ENCODE assay signal across 1 cellular context in the genomic region with DNA sequence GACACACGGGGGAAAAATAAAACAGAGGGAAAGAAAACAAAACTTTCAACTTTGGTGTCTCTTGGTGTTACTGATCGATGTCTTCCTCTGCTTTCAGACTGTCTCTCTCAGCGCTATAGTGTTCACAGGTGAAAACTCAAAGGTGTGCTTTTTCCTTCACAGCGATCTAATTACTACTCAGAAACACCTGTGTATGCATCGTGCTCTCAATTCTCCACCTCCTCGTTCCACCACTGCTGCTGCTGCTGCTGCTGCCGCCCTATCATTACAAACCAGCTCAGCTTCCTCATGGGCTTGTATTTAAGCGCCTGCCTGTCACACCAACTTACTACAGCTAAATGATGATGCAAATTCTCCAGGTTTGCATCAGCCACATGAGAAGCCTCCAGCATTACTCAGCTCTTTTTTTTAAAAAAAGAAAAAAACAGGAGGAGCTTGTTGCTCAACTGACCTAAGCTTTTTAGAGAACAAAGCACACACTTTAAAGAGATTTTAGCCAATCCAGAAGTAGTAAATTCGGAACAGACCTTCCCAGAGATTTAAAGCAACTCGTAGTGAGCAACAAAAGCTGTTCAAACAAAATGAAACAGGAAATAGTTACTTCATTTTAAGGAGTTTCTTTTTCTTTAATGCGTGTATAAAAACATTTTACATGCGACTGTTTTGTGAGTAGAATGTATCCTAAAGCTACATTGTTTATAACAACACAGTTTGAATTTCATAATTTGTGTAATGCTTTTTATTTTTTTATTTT.
A peak's percentile ranks its signal among the peaks of the same experiment; 100 is the strongest.
TF ChIP-seq lines count a peak whose summit lies in the region.

A gene (minus strand): TSS at position 274 of the 754 bp plus-strand sequence. CDS start 280 bp downstream, outside the sequence.

TF ChIP-seq in K562, 482 proteins besides CTCF, POLR2A, EP300 and RAD21 (continued from another document and continues in another):
- TF ChIP-seq, protein P1, sequence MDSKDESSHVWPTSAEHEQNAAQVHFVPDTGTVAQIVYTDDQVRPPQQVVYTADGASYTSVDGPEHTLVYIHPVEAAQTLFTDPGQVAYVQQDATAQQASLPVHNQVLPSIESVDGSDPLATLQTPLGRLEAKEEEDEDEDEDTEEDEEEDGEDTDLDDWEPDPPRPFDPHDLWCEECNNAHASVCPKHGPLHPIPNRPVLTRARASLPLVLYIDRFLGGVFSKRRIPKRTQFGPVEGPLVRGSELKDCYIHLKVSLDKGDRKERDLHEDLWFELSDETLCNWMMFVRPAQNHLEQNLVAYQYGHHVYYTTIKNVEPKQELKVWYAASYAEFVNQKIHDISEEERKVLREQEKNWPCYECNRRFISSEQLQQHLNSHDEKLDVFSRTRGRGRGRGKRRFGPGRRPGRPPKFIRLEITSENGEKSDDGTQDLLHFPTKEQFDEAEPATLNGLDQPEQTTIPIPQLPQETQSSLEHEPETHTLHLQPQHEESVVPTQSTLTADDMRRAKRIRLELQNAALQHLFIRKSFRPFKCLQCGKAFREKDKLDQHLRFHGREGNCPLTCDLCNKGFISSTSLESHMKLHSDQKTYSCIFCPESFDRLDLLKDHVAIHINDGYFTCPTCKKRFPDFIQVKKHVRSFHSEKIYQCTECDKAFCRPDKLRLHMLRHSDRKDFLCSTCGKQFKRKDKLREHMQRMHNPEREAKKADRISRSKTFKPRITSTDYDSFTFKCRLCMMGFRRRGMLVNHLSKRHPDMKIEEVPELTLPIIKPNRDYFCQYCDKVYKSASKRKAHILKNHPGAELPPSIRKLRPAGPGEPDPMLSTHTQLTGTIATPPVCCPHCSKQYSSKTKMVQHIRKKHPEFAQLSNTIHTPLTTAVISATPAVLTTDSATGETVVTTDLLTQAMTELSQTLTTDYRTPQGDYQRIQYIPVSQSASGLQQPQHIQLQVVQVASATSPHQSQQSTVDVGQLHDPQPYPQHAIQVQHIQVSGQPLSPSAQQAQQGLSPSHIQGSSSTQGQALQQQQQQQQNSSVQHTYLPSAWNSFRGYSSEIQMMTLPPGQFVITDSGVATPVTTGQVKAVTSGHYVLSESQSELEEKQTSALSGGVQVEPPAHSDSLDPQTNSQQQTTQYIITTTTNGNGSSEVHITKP (IDR thresholded peaks at IDR 0.05; ENCODE audit: partially characterized antibody): peak; percentile 3
- TF ChIP-seq MCM2 (IDR thresholded peaks at IDR 0.05; ENCODE audit: low read depth): no peak
- TF ChIP-seq, protein P2, sequence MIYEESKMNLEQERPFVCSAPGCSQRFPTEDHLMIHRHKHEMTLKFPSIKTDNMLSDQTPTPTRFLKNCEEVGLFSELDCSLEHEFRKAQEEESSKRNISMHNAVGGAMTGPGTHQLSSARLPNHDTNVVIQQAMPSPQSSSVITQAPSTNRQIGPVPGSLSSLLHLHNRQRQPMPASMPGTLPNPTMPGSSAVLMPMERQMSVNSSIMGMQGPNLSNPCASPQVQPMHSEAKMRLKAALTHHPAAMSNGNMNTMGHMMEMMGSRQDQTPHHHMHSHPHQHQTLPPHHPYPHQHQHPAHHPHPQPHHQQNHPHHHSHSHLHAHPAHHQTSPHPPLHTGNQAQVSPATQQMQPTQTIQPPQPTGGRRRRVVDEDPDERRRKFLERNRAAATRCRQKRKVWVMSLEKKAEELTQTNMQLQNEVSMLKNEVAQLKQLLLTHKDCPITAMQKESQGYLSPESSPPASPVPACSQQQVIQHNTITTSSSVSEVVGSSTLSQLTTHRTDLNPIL (CRISPR knock-in tag; IDR thresholded peaks at IDR 0.05): no peak
- TF ChIP-seq, protein P3, sequence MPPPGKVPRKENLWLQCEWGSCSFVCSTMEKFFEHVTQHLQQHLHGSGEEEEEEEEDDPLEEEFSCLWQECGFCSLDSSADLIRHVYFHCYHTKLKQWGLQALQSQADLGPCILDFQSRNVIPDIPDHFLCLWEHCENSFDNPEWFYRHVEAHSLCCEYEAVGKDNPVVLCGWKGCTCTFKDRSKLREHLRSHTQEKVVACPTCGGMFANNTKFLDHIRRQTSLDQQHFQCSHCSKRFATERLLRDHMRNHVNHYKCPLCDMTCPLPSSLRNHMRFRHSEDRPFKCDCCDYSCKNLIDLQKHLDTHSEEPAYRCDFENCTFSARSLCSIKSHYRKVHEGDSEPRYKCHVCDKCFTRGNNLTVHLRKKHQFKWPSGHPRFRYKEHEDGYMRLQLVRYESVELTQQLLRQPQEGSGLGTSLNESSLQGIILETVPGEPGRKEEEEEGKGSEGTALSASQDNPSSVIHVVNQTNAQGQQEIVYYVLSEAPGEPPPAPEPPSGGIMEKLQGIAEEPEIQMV (tag; conservative IDR thresholded peaks at IDR 0.05; ENCODE audit: low read depth): no peak
- TF ChIP-seq CBFB (CRISPR knock-in tag; IDR thresholded peaks at IDR 0.05): no peak
- 0 out of 2 replicates have a peak, but pooled peaks have one; percentile 24 for TF ChIP-seq MTA1 (IDR thresholded peaks at IDR 0.05; ENCODE audit: borderline replicate concordance)
- TF ChIP-seq MAZ (CRISPR knock-in tag; conservative IDR thresholded peaks at IDR 0.05 in 1 of 2, IDR thresholded peaks at IDR 0.05 in 1 of 2): peak in 1 of 2 experiments; percentile 78; a peak in 2 of 4 replicates
- no peak for TF ChIP-seq SLC30A9 (CRISPR knock-in tag; IDR thresholded peaks at IDR 0.05)
- TF ChIP-seq, protein P4, sequence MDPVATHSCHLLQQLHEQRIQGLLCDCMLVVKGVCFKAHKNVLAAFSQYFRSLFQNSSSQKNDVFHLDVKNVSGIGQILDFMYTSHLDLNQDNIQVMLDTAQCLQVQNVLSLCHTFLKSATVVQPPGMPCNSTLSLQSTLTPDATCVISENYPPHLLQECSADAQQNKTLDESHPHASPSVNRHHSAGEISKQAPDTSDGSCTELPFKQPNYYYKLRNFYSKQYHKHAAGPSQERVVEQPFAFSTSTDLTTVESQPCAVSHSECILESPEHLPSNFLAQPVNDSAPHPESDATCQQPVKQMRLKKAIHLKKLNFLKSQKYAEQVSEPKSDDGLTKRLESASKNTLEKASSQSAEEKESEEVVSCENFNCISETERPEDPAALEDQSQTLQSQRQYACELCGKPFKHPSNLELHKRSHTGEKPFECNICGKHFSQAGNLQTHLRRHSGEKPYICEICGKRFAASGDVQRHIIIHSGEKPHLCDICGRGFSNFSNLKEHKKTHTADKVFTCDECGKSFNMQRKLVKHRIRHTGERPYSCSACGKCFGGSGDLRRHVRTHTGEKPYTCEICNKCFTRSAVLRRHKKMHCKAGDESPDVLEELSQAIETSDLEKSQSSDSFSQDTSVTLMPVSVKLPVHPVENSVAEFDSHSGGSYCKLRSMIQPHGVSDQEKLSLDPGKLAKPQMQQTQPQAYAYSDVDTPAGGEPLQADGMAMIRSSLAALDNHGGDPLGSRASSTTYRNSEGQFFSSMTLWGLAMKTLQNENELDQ (CRISPR knock-in tag; IDR thresholded peaks at IDR 0.05; ENCODE audit: borderline replicate concordance): no peak
- no peak for TF ChIP-seq KDM4B (IDR thresholded peaks at IDR 0.05; ENCODE audit: borderline replicate concordance in 2 of 2, low read depth in 1 of 2)
- no peak for TF ChIP-seq HNRNPLL (IDR thresholded peaks at IDR 0.05; ENCODE audit: low read depth, low read length, poor library complexity, severe bottlenecking)
- no peak for TF ChIP-seq ZBTB8A (IDR thresholded peaks at IDR 0.05; ENCODE audit: partially characterized antibody)
- TF ChIP-seq POLR3G (IDR thresholded peaks at IDR 0.05; ENCODE audit: extremely low read depth, insufficient read length, insufficient replicate concordance): no peak
- peak; percentile 43; the same call in 1 of the 2 replicates for TF ChIP-seq NCOR1 (IDR thresholded peaks at IDR 0.05)
- TF ChIP-seq, protein P5, sequence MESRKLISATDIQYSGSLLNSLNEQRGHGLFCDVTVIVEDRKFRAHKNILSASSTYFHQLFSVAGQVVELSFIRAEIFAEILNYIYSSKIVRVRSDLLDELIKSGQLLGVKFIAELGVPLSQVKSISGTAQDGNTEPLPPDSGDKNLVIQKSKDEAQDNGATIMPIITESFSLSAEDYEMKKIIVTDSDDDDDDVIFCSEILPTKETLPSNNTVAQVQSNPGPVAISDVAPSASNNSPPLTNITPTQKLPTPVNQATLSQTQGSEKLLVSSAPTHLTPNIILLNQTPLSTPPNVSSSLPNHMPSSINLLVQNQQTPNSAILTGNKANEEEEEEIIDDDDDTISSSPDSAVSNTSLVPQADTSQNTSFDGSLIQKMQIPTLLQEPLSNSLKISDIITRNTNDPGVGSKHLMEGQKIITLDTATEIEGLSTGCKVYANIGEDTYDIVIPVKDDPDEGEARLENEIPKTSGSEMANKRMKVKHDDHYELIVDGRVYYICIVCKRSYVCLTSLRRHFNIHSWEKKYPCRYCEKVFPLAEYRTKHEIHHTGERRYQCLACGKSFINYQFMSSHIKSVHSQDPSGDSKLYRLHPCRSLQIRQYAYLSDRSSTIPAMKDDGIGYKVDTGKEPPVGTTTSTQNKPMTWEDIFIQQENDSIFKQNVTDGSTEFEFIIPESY (CRISPR knock-in tag; IDR thresholded peaks at IDR 0.05): peak; percentile 4; the same call in 1 of the 2 replicates
- 0 out of 2 replicates have a peak, but pooled peaks have one; percentile 65 for TF ChIP-seq ZNF197 (CRISPR knock-in tag; IDR thresholded peaks at IDR 0.05; ENCODE audit: low read depth)
- TF ChIP-seq RUNX1 (IDR thresholded peaks at IDR 0.05; ENCODE audit: low read depth): no peak
- peak; percentile 57; the same call in 1 of the 2 replicates for TF ChIP-seq CREB1 (IDR thresholded peaks at IDR 0.05)
- no peak for TF ChIP-seq CREB1 (CRISPR knock-in tag; IDR thresholded peaks at IDR 0.05)
- no peak for TF ChIP-seq BRF1 (IDR thresholded peaks at IDR 0.05; ENCODE audit: borderline replicate concordance, extremely low read depth, insufficient read length)
- TF ChIP-seq SIX5 (IDR thresholded peaks at IDR 0.05; ENCODE audit: borderline replicate concordance in 1 of 2, insufficient read depth in 1 of 2, low read depth in 1 of 2, low read length in 2 of 2): no peak
- TF ChIP-seq ZNF12 (CRISPR knock-in tag; IDR thresholded peaks at IDR 0.05): no peak
- peak; percentile 87 for TF ChIP-seq GTF2E2 (tag; IDR thresholded peaks at IDR 0.05)
- TF ChIP-seq CXXC5 (CRISPR knock-in tag; IDR thresholded peaks at IDR 0.05): 0 out of 2 replicates have a peak, but pooled peaks have one; percentile 36
- 0 out of 2 replicates have a peak, but pooled peaks have one; percentile 27 for TF ChIP-seq NCOA1 (IDR thresholded peaks at IDR 0.05; ENCODE audit: low read depth)
- TF ChIP-seq TAF1 (IDR thresholded peaks at IDR 0.05; ENCODE audit: control insufficient read depth, extremely low read depth, insufficient read depth, low read length, severe bottlenecking): peak; percentile 99
- TF ChIP-seq GTF2A2 (tag; IDR thresholded peaks at IDR 0.05): no peak
- TF ChIP-seq PHF8 (IDR thresholded peaks at IDR 0.05; ENCODE audit: borderline replicate concordance, low read length): peak; percentile 54; the same call in 1 of the 2 replicates
- TF ChIP-seq ZNF431 (CRISPR knock-in tag; IDR thresholded peaks at IDR 0.05): no peak; the same call in 1 of the 2 replicates
- no peak for TF ChIP-seq MTF1 (CRISPR knock-in tag; IDR thresholded peaks at IDR 0.05; ENCODE audit: borderline replicate concordance)
- TF ChIP-seq DDX20 (tag; IDR thresholded peaks at IDR 0.05; ENCODE audit: low read depth): 0 out of 2 replicates have a peak, but pooled peaks have one; percentile 14
- TF ChIP-seq RHOXF2B (CRISPR knock-in tag; conservative IDR thresholded peaks at IDR 0.05): no peak
- TF ChIP-seq, protein P6, sequence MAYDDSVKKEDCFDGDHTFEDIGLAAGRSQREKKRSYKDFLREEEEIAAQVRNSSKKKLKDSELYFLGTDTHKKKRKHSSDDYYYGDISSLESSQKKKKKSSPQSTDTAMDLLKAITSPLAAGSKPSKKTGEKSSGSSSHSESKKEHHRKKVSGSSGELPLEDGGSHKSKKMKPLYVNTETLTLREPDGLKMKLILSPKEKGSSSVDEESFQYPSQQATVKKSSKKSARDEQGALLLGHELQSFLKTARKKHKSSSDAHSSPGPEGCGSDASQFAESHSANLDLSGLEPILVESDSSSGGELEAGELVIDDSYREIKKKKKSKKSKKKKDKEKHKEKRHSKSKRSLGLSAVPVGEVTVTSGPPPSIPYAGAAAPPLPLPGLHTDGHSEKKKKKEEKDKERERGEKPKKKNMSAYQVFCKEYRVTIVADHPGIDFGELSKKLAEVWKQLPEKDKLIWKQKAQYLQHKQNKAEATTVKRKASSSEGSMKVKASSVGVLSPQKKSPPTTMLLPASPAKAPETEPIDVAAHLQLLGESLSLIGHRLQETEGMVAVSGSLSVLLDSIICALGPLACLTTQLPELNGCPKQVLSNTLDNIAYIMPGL (CRISPR knock-in tag; IDR thresholded peaks at IDR 0.05): no peak
- TF ChIP-seq, protein P7, sequence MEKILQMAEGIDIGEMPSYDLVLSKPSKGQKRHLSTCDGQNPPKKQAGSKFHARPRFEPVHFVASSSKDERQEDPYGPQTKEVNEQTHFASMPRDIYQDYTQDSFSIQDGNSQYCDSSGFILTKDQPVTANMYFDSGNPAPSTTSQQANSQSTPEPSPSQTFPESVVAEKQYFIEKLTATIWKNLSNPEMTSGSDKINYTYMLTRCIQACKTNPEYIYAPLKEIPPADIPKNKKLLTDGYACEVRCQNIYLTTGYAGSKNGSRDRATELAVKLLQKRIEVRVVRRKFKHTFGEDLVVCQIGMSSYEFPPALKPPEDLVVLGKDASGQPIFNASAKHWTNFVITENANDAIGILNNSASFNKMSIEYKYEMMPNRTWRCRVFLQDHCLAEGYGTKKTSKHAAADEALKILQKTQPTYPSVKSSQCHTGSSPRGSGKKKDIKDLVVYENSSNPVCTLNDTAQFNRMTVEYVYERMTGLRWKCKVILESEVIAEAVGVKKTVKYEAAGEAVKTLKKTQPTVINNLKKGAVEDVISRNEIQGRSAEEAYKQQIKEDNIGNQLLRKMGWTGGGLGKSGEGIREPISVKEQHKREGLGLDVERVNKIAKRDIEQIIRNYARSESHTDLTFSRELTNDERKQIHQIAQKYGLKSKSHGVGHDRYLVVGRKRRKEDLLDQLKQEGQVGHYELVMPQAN (IDR thresholded peaks at IDR 0.05; ENCODE audit: borderline replicate concordance): peak; percentile 73; the same call in 1 of the 2 replicates
- TF ChIP-seq KHSRP (IDR thresholded peaks at IDR 0.05): no peak
- TF ChIP-seq, protein P8, sequence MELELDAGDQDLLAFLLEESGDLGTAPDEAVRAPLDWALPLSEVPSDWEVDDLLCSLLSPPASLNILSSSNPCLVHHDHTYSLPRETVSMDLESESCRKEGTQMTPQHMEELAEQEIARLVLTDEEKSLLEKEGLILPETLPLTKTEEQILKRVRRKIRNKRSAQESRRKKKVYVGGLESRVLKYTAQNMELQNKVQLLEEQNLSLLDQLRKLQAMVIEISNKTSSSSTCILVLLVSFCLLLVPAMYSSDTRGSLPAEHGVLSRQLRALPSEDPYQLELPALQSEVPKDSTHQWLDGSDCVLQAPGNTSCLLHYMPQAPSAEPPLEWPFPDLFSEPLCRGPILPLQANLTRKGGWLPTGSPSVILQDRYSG (tag; conservative IDR thresholded peaks at IDR 0.05; ENCODE audit: low read depth): no peak
- peak; percentile 34; the same call in 1 of the 2 replicates for TF ChIP-seq ARID1B (IDR thresholded peaks at IDR 0.05)
- TF ChIP-seq KAT7 (CRISPR knock-in tag; IDR thresholded peaks at IDR 0.05; ENCODE audit: borderline replicate concordance): no peak; the same call in 1 of the 2 replicates
- TF ChIP-seq BRCA1 (IDR thresholded peaks at IDR 0.05): no peak
- TF ChIP-seq BRCA1 (CRISPR knock-in tag; IDR thresholded peaks at IDR 0.05): no peak
- peak; percentile 91 for TF ChIP-seq SOX6 (IDR thresholded peaks at IDR 0.05)
